In genomic region chr19:506404-507285, GRCh38 we compare ENCODE assay signal across 8 cellular contexts. TPM values are rescaled to one million over a fixed set of nuclear protein-coding genes. Genes with fewer than 3 reads are reported as not detected.
DNase-seq lines count a peak whose midpoint lies in the region; ATAC-seq and TF ChIP-seq lines count a peak whose summit lies in the region.

No MANE protein-coding gene starts in this region.

- H3K27ac ChIP-seq in SK-N-SH (ENCODE audit: low read depth in 2 of 2, low read length in 1 of 2) (peak overlapping the region; percentile 76 to 93), testis (peak overlapping the region; percentile 81 to 89)

- TF ChIP-seq POLR2A in testis (IDR thresholded peaks at IDR 0.05): no peak

- peak overlapping the region; percentile 97 for H3K4me2 ChIP-seq in SK-N-SH

- CTCF ChIA-PET in SK-N-SH (lab: Yijun Ruan, JAX): interaction anchor here (0.6 to 3.8 kb wide), 25 partner anchors 9 to 240 kb away, joined by 3 to 33 read pairs (median 5); partner anchors contain the start of genes CDC34, MADCAM1, MIER2 and SHC2

- WGBS in SK-N-SH (ENCODE audit: low lambda C conversion rate): 15% methylated on average over 20 of the region's 48 CpGs
- 2 to 4% methylated on average over 46 to 48 of the region's 48 CpGs for WGBS in testis, 2 donors

- ATAC-seq in HG02610 (IDR thresholded peaks at IDR 0.05; ENCODE audit: unreplicated experiment) (peak; percentile 64), omental fat pad (ENCODE audit: low FRiP score) (peak; percentile 94)
- peak; percentile 71 to 75 for ATAC-seq in activated naive CD4-positive, alpha-beta T cell treated with anti-CD3 and anti-CD28 coated beads, Interleukin-2, amount 50 U/mL, for 72 hours

- TF ChIP-seq CTCF in GM12864 (IDR thresholded peaks at IDR 0.05; ENCODE audit: low read depth, low read length, missing control alignments) (peak; percentile 94), SK-N-SH (IDR thresholded peaks at IDR 0.05) (peak; percentile 95), omental fat pad (IDR thresholded peaks at IDR 0.05) (peak in 2 of 3 donors; percentile 47 to 95), testis (IDR thresholded peaks at IDR 0.05) (peak; percentile 89 to 98 (median 98))

- intact Hi-C loops in testis (cut with DNase I; ENCODE audit: low total_unique reads): no loop called here

- H4K20me1 ChIP-seq in SK-N-SH (ENCODE audit: insufficient read depth): peaks cover 5% of the 10 kb centered on the region; the same call in 1 of the 2 replicates

- H3K9ac ChIP-seq in SK-N-SH: peak overlapping the region; percentile 97

- H3K79me2 ChIP-seq in SK-N-SH (ENCODE audit: insufficient read depth): peaks cover 16% of the 10 kb centered on the region

- peak; percentile 98 for DNase-seq in GM12864 (ENCODE audit: low read depth)
- DNase-seq in NCI-H1048 (lab: John Stamatoyannopoulos, UW): peak; percentile 98
- DNase-seq in SK-N-SH: peak; percentile 97
- peak; percentile 92 to 96 for DNase-seq in activated naive CD4-positive, alpha-beta T cell treated with anti-CD3 and anti-CD28 coated beads, Interleukin-2, amount 50 U/mL, for 72 hours (ENCODE audit: low spot score in 2 of 2)
- peak; percentile 100 for DNase-seq in glomerular visceral epithelial cell (ENCODE audit: extremely low spot score)
- DNase-seq in omental fat pad (ENCODE audit: low spot score): no peak
- peak; percentile 100 for DNase-seq in testis

- H3K36me3 ChIP-seq in SK-N-SH (replicated peaks in 1 of 2; ENCODE audit: control insufficient read depth in 1 of 2, insufficient read depth in 2 of 2, low read length in 1 of 2): peaks cover 0 to 5% of the 10 kb centered on the region in 2 experiments
- no peaks in the 10 kb centered on the region for H3K36me3 ChIP-seq in testis (ENCODE audit: low read depth, missing control alignments)

- H3K4me3 ChIP-seq in GM12864 (ENCODE audit: low read depth, low read length): peak overlapping the region; percentile 85
- peak overlapping the region; percentile 96 to 98 for H3K4me3 ChIP-seq in SK-N-SH (ENCODE audit: low read depth in 2 of 2, low read length in 1 of 2)
- peak overlapping the region; percentile 88 to 96 for H3K4me3 ChIP-seq in testis

- POLR2A ChIA-PET in SK-N-SH (lab: Yijun Ruan, JAX): interaction anchor here (1.0 to 1.1 kb wide), 3 partner anchors 18 to 68 kb away, joined by 4 to 11 read pairs (median 7); partner anchors contain the start of gene CDC34

- H3K27ac Mint-ChIP-seq in activated naive CD4-positive, alpha-beta T cell treated with anti-CD3 and anti-CD28 coated beads, Interleukin-2, amount 50 U/mL, for 72 hours: peak overlapping the region; percentile 98 to 100

- H3K9me3 ChIP-seq in SK-N-SH: no peaks in the 10 kb centered on the region
- H3K9me3 ChIP-seq in testis: no peaks in the 10 kb centered on the region

- H3K9me2 ChIP-seq in SK-N-SH: no peaks in the 10 kb centered on the region

- no peak for TF ChIP-seq EP300 in SK-N-SH (IDR thresholded peaks at IDR 0.05; ENCODE audit: borderline replicate concordance in 1 of 2, low read depth in 1 of 2, low read length in 1 of 2)

- H3K36me3 Mint-ChIP-seq in activated naive CD4-positive, alpha-beta T cell treated with anti-CD3 and anti-CD28 coated beads, Interleukin-2, amount 50 U/mL, for 72 hours: peaks cover 0 to 15% of the 10 kb centered on the region in 2 donors

- H3K27me3 ChIP-seq in SK-N-SH (ENCODE audit: insufficient read depth): no peaks in the 10 kb centered on the region
- H3K27me3 ChIP-seq in testis: no peaks in the 10 kb centered on the region

- peaks cover 3 to 13% of the 10 kb centered on the region in 2 experiments; a peak in 1 of 4 replicates for H3K4me1 ChIP-seq in SK-N-SH (ENCODE audit: control insufficient read depth in 1 of 2, insufficient read depth in 2 of 2, low read depth in 1 of 2, low read length in 1 of 2)
- H3K4me1 ChIP-seq in testis: peaks cover 14% of the 10 kb centered on the region

- peak; percentile 62 for TF ChIP-seq RAD21 in SK-N-SH (IDR thresholded peaks at IDR 0.05; ENCODE audit: low read length)

- H2AFZ ChIP-seq in SK-N-SH (ENCODE audit: low read depth): peak overlapping the region; percentile 95

- H3K9me3 Mint-ChIP-seq in activated naive CD4-positive, alpha-beta T cell treated with anti-CD3 and anti-CD28 coated beads, Interleukin-2, amount 50 U/mL, for 72 hours: no peaks in the 10 kb centered on the region

- H3F3A ChIP-seq in SK-N-SH (replicated peaks; ENCODE audit: insufficient read depth): peaks cover 5% of the 10 kb centered on the region

TF ChIP-seq in SK-N-SH, 30 proteins besides CTCF, POLR2A, EP300 and RAD21 (continues in another document):
- TF ChIP-seq ZBTB33 (IDR thresholded peaks at IDR 0.05; ENCODE audit: borderline replicate concordance, low read depth): no peak
- peak; percentile 84 for TF ChIP-seq MXI1 (IDR thresholded peaks at IDR 0.05; ENCODE audit: low read depth, low read length)
- peak; percentile 81; the same call in 1 of the 2 replicates for TF ChIP-seq SIN3A (IDR thresholded peaks at IDR 0.05; ENCODE audit: borderline replicate concordance, low read depth, low read length)
- TF ChIP-seq RXRA (IDR thresholded peaks at IDR 0.05; ENCODE audit: borderline replicate concordance, low read depth): no peak
- TF ChIP-seq RFX5 (IDR thresholded peaks at IDR 0.05; ENCODE audit: low read length): no peak
- TF ChIP-seq USF1 (IDR thresholded peaks at IDR 0.05; ENCODE audit: borderline replicate concordance, low read depth): no peak
- no peak for TF ChIP-seq YY1 (IDR thresholded peaks at IDR 0.05; ENCODE audit: low read depth)
- TF ChIP-seq POLR2AphosphoS5 (IDR thresholded peaks at IDR 0.05; ENCODE audit: low read depth, low read length): peak; percentile 30; the same call in 1 of the 2 replicates

RNA-seq across cellular contexts. Expression of gene TPGS1, which starts 0.7 kb away (rescaled TPM):
- polyA plus RNA-seq in SK-N-SH (2012; rRNA removed) (28.3 and 31.0 TPM in 2 replicates), testis (ENCODE audit: insufficient read depth, low read depth, low replicate concordance) (5.4 TPM)
- polyA plus RNA-seq in SK-N-SH (2012; cell fraction: cytosol; rRNA removed): 11.8 and 22.1 TPM in 2 replicates
- 20.6 and 30.9 TPM in 2 replicates for polyA plus RNA-seq in SK-N-SH (2012; cell fraction: nucleus; rRNA removed)
- total RNA-seq in activated naive CD4-positive, alpha-beta T cell treated with anti-CD3 and anti-CD28 coated beads, Interleukin-2, amount 50 U/mL, for 72 hours: 10 to 100 TPM in 1 of 2 donors, 1 to 10 TPM in 1; 5.9 to 10.2 TPM
- total RNA-seq in omental fat pad (10 to 100 TPM; 45.5 to 61.2 (median 46.1) TPM), testis (100 to 1,000 TPM in 1 of 2 donors, 10 to 100 TPM in 1; 98.5 to 104 TPM)

RNA-seq across cellular contexts. Expression of gene MADCAM1, which starts 10.4 kb away (rescaled TPM):
- 0.63 and 0.81 TPM in 2 replicates for polyA plus RNA-seq in SK-N-SH (2012; rRNA removed)
- polyA plus RNA-seq in SK-N-SH (2012; cell fraction: cytosol; rRNA removed): 0.14 TPM in 2 replicates
- polyA plus RNA-seq in SK-N-SH (2012; cell fraction: nucleus; rRNA removed): 3.7 and 8.3 TPM in 2 replicates
- total RNA-seq in activated naive CD4-positive, alpha-beta T cell treated with anti-CD3 and anti-CD28 coated beads, Interleukin-2, amount 50 U/mL, for 72 hours: under 1 TPM; 0.25 to 0.47 TPM
- under 1 TPM in 1 of 4 donors, not detected in 3; 0.69 TPM for total RNA-seq in omental fat pad
- 1 to 10 TPM; 2.2 to 2.3 TPM for total RNA-seq in testis
- polyA plus RNA-seq in testis (ENCODE audit: insufficient read depth, low read depth, low replicate concordance): 1.6 TPM

RNA-seq across cellular contexts. Expression of gene CDC34, which starts 24.9 kb away (rescaled TPM):
- polyA plus RNA-seq in SK-N-SH (2012; rRNA removed) (69.2 and 96.7 TPM in 2 replicates), testis (ENCODE audit: insufficient read depth, low read depth, low replicate concordance) (149 TPM)
- 48.9 and 66.0 TPM in 2 replicates for polyA plus RNA-seq in SK-N-SH (2012; cell fraction: cytosol; rRNA removed)
- 83.8 and 200 TPM in 2 replicates for polyA plus RNA-seq in SK-N-SH (2012; cell fraction: nucleus; rRNA removed)
- 10 to 100 TPM; 46.3 to 59.6 TPM for total RNA-seq in activated naive CD4-positive, alpha-beta T cell treated with anti-CD3 and anti-CD28 coated beads, Interleukin-2, amount 50 U/mL, for 72 hours
- total RNA-seq in omental fat pad (10 to 100 TPM; 40.2 to 67.7 (median 55.5) TPM), testis (100 to 1,000 TPM; 205 to 249 TPM)

RNA-seq across cellular contexts. Expression of gene GZMM, which starts 37.2 kb away (rescaled TPM):
- polyA plus RNA-seq in SK-N-SH (2012; rRNA removed): not detected in 2 replicates
- polyA plus RNA-seq in SK-N-SH (2012; cell fraction: cytosol; rRNA removed): 0.06 TPM in 1 of 2 replicates, not detected in the other
- 0.07 and 0.11 TPM in 2 replicates for polyA plus RNA-seq in SK-N-SH (2012; cell fraction: nucleus; rRNA removed)
- 10 to 100 TPM; 14.1 to 52.7 TPM for total RNA-seq in activated naive CD4-positive, alpha-beta T cell treated with anti-CD3 and anti-CD28 coated beads, Interleukin-2, amount 50 U/mL, for 72 hours
- 1 to 10 TPM in 2 of 4 donors, not detected in 2; 1.1 to 3.7 TPM for total RNA-seq in omental fat pad
- 1 to 10 TPM in 1 of 2 donors, under 1 TPM in 1; 0.31 to 1.4 TPM for total RNA-seq in testis
- polyA plus RNA-seq in testis (ENCODE audit: insufficient read depth, low read depth, low replicate concordance): 2.2 TPM

RNA-seq across cellular contexts. Expression of gene SHC2, which starts 45.8 kb away (rescaled TPM):
- polyA plus RNA-seq in SK-N-SH (2012; rRNA removed): 0.64 and 0.80 TPM in 2 replicates
- 0.22 and 0.45 TPM in 2 replicates for polyA plus RNA-seq in SK-N-SH (2012; cell fraction: cytosol; rRNA removed)
- polyA plus RNA-seq in SK-N-SH (2012; cell fraction: nucleus; rRNA removed): 3.8 and 7.6 TPM in 2 replicates
- total RNA-seq in activated naive CD4-positive, alpha-beta T cell treated with anti-CD3 and anti-CD28 coated beads, Interleukin-2, amount 50 U/mL, for 72 hours: not detected
- 10 to 100 TPM; 11.7 to 27.1 (median 18.8) TPM for total RNA-seq in omental fat pad
- 10 to 100 TPM; 57.8 to 67.3 TPM for total RNA-seq in testis
- polyA plus RNA-seq in testis (ENCODE audit: insufficient read depth, low read depth, low replicate concordance): 26.7 TPM

Comparison
In these comparisons a context has a peak if more than half of its experiments do, and no peak if none do; other contexts are left out.
1. RNA of gene TPGS1, which starts 0.7 kb away (total RNA-seq): 98.5 to 104 TPM in testis and 45.5 to 61.2 TPM in omental fat pad; 5.9 to 10.2 TPM in activated naive CD4-positive, alpha-beta T cell treated with anti-CD3 and anti-CD28 coated beads, Interleukin-2, amount 50 U/mL, for 72 hours; every median in the first group is over 4 times any median in the second.
2. Peak in every context shown above with its lines, with median percentiles within 50 percentile points of each other: H3K4me3 ChIP-seq, CTCF ChIP-seq and ATAC-seq.